Comparison of ENCODE assay signal across 12 cellular contexts in genomic region chr1:77671836-77672235, GRCh38. TPM values are rescaled to one million over a fixed set of nuclear protein-coding genes. Genes with fewer than 3 reads are reported as not detected.
A peak's percentile ranks its signal among the peaks of the same experiment; 100 is the strongest.
DNase-seq lines count a peak whose midpoint lies in the region; ATAC-seq and TF ChIP-seq lines count a peak whose summit lies in the region.
"Had no signal": no experiment of that assay in that cellular context is flagged by ENCODE, and none has a peak within 500 bp of the region (broad histone marks: within the 10 kb centered on the region; RNA-seq: fewer than 3 reads in every experiment).

No MANE protein-coding gene starts in this region.

- ATAC-seq in GM21390 (IDR thresholded peaks at IDR 0.05; ENCODE audit: unreplicated experiment) (peak; percentile 45), mucosa of descending colon (no peak)

- intact Hi-C loops in mucosa of descending colon (cut with DNase I, micrococcal nuclease): no loop called here

- H3K4me1 ChIP-seq in SJCRH30: peaks cover 7% of the 10 kb centered on the region; the same call in 1 of the 2 replicates
- peaks cover 8% of the 10 kb centered on the region for H3K4me1 ChIP-seq in mucosa of descending colon (ENCODE audit: low read depth)

- no peak overlapping the region for H3K4me3 ChIP-seq in AG10803 (ENCODE audit: low read length)
- no peak overlapping the region for H3K4me3 ChIP-seq in SJCRH30
- no peak overlapping the region for H3K4me3 ChIP-seq in fibroblast of pulmonary artery (replicated peaks; ENCODE audit: low read depth, low read length)
- H3K4me3 ChIP-seq in mucosa of descending colon: no peak overlapping the region
- H3K4me3 ChIP-seq: adrenal gland had no signal

- DNase-seq in AG10803 (ENCODE audit: low read depth): peak; percentile 44
- no peak for DNase-seq in SJCRH30
- DNase-seq in fibroblast of pulmonary artery (ENCODE audit: low read depth): peak; percentile 39
- DNase-seq in Kasumi-1 (lab: John Stamatoyannopoulos, UW): no peak
- no peak for DNase-seq in mucosa of descending colon
- DNase-seq in activated naive CD4-positive, alpha-beta T cell treated with Interleukin-2 at 50 U/mL for 16 hours: no peak
- no peak for DNase-seq in NCI-H69 (lab: John Stamatoyannopoulos, UW)
- DNase-seq: adrenal gland, Calu3, NCI-H1417 treated with DMSO at 0.1 percent for 48 hours, nephron progenitor cell had no signal

- no peaks in the 10 kb centered on the region for H3K9me3 ChIP-seq in SJCRH30 (replicated peaks)
- H3K9me3 ChIP-seq in mucosa of descending colon: no peaks in the 10 kb centered on the region
- H3K9me3 ChIP-seq: adrenal gland had no signal

- peak overlapping the region; percentile 24; the same call in 1 of the 2 replicates for H3K27ac ChIP-seq in SJCRH30
- H3K27ac ChIP-seq: adrenal gland had no signal

- H3K27me3 ChIP-seq in SJCRH30: no peaks in the 10 kb centered on the region
- H3K27me3 ChIP-seq: adrenal gland had no signal

- H3K36me3 ChIP-seq in SJCRH30 (peaks cover 4% of the 10 kb centered on the region), mucosa of descending colon (ENCODE audit: low read depth) (no peaks in the 10 kb centered on the region)
- H3K36me3 ChIP-seq: adrenal gland had no signal

- TF ChIP-seq CTCF in AG10803 (conservative IDR thresholded peaks at IDR 0.05; ENCODE audit: low read length) (no peak), fibroblast of pulmonary artery (IDR thresholded peaks at IDR 0.05; ENCODE audit: low read length, missing control alignments) (no peak), mucosa of descending colon (IDR thresholded peaks at IDR 0.05) (no peak)

RNA-seq across cellular contexts. Expression of gene ZZZ3, which starts 10.6 kb away (rescaled TPM):
- 59.9 and 63.6 TPM in 2 replicates for total RNA-seq in SJCRH30 (2014; rRNA removed; shearing (Covaris generic))
- total RNA-seq in mucosa of descending colon: 10 to 100 TPM; 29.8 to 58.2 (median 37.0) TPM

Comparison
In these comparisons a context has a peak if more than half of its experiments do, and no peak if none do; other contexts are left out.
1. DNase-seq: peak in AG10803 (single experiment) and fibroblast of pulmonary artery (single experiment); none in SJCRH30 (0 of 2), Kasumi-1 (0 of 2), mucosa of descending colon (0 of 3), activated naive CD4-positive, alpha-beta T cell treated with Interleukin-2 at 50 U/mL for 16 hours (single experiment) and NCI-H69 (single experiment).